8 cellular contexts compared by ENCODE assay signal in genomic region chr1:210360852-210361477, GRCh38. TPM values are rescaled to one million over a fixed set of nuclear protein-coding genes. Genes with fewer than 3 reads are reported as not detected.
DNase-seq lines count a peak whose midpoint lies in the region; ATAC-seq, FAIRE-seq and TF ChIP-seq lines count a peak whose summit lies in the region.

No MANE protein-coding gene starts in this region.

- POLR2A ChIA-PET in AG04450 (lab: Yijun Ruan, JAX): interaction anchor here (0.7 kb wide), 1 partner anchor 521 kb away, joined by 3 read pairs; no protein-coding TSS in a partner anchor

- H3F3A ChIP-seq in smooth muscle cell (ENCODE audit: low read depth): peaks cover 4% of the 10 kb centered on the region

- CTCF ChIA-PET in AG04450 (lab: Charles Lee): interaction anchor here (0.5 to 9.4 kb wide), 63 partner anchors 8 to 1485 kb away, joined by 3 to 223 read pairs (median 4); partner anchors contain the start of gene HHAT

- no peak overlapping the region for H2AFZ ChIP-seq in smooth muscle cell (ENCODE audit: low read depth)

- H3K9ac ChIP-seq in smooth muscle cell (ENCODE audit: low read depth): no peak overlapping the region

- no peaks in the 10 kb centered on the region for H3K4me1 Mint-ChIP-seq in glutamatergic neuron (ENCODE audit: low read depth, unreplicated experiment)
- H3K4me1 Mint-ChIP-seq in natural killer cell treated with Interleukin-12 subunit alpha and Interleukin-12 subunit beta and Interleukin-15 and Interleukin-18, amount 100 ng/mL, for 72 hours (ENCODE audit: low read depth in 2 of 2): no peaks in the 10 kb centered on the region

- H3K27me3 Mint-ChIP-seq in glutamatergic neuron (ENCODE audit: unreplicated experiment): no peaks in the 10 kb centered on the region
- peaks cover 0 to 4% of the 10 kb centered on the region in 2 donors for H3K27me3 Mint-ChIP-seq in natural killer cell treated with Interleukin-12 subunit alpha and Interleukin-12 subunit beta and Interleukin-15 and Interleukin-18, amount 100 ng/mL, for 72 hours

- H3K27me3 ChIP-seq in AG04450 (ENCODE audit: control insufficient read depth, insufficient read depth, low read length) (peaks cover 3% of the 10 kb centered on the region), smooth muscle cell (ENCODE audit: low read depth) (no peaks in the 10 kb centered on the region)

- DNase-seq in AG04450 (ENCODE audit: low read depth, low spot score): peak; percentile 44
- DNase-seq in HTR-8/SVneo (ENCODE audit: insufficient read length, low spot score): peak; percentile 68
- no peak for DNase-seq in glutamatergic neuron
- DNase-seq in smooth muscle cell (lab: John Stamatoyannopoulos, UW; ENCODE audit: unreplicated experiment): no peak
- no peak for DNase-seq in natural killer cell treated with Interleukin-12 subunit alpha and Interleukin-12 subunit beta and Interleukin-15 and Interleukin-18, amount 100 ng/mL, for 72 hours (ENCODE audit: low spot score)

- no peaks in the 10 kb centered on the region for H3K36me3 ChIP-seq in smooth muscle cell (ENCODE audit: low read depth)

- H3K27ac ChIP-seq in AG04450 (ENCODE audit: low read depth, low read length) (no peak overlapping the region), VCaP (no peak overlapping the region), smooth muscle cell (ENCODE audit: low read depth) (no peak overlapping the region)

- H3K9me3 ChIP-seq in AG04450 (ENCODE audit: control insufficient read depth, insufficient read depth, low read length): no peaks in the 10 kb centered on the region
- no peaks in the 10 kb centered on the region for H3K9me3 ChIP-seq in smooth muscle cell (replicated peaks; ENCODE audit: low read depth)

- no peak for FAIRE-seq in HTR-8/SVneo (lab: Jason Lieb, UNC)

- H4K20me1 ChIP-seq in smooth muscle cell (ENCODE audit: low read depth): no peaks in the 10 kb centered on the region

- H3K4me3 Mint-ChIP-seq in glutamatergic neuron (ENCODE audit: unreplicated experiment): no peak overlapping the region
- no peak overlapping the region for H3K4me3 Mint-ChIP-seq in natural killer cell treated with Interleukin-12 subunit alpha and Interleukin-12 subunit beta and Interleukin-15 and Interleukin-18, amount 100 ng/mL, for 72 hours

- 57% methylated on average over 10 of the region's 10 CpGs for WGBS in smooth muscle cell (ENCODE audit: low lambda C conversion rate)

- peaks cover 14% of the 10 kb centered on the region for H3K4me1 ChIP-seq in smooth muscle cell (ENCODE audit: low read depth)

- H3K4me3 ChIP-seq in AG04450 (ENCODE audit: low read depth, low read length) (no peak overlapping the region), GM12875 (ENCODE audit: low read depth, low read length) (no peak overlapping the region), smooth muscle cell (no peak overlapping the region)

- ATAC-seq in HG03521 (IDR thresholded peaks at IDR 0.05; ENCODE audit: unreplicated experiment): no peak
- ATAC-seq in natural killer cell treated with Interleukin-12 subunit alpha and Interleukin-12 subunit beta and Interleukin-15 and Interleukin-18, amount 100 ng/mL, for 72 hours: no peak

- H3K36me3 Mint-ChIP-seq in glutamatergic neuron (ENCODE audit: unreplicated experiment): no peaks in the 10 kb centered on the region
- H3K36me3 Mint-ChIP-seq in natural killer cell treated with Interleukin-12 subunit alpha and Interleukin-12 subunit beta and Interleukin-15 and Interleukin-18, amount 100 ng/mL, for 72 hours: no peaks in the 10 kb centered on the region

- H3K27ac Mint-ChIP-seq in glutamatergic neuron (ENCODE audit: unreplicated experiment): no peak overlapping the region
- H3K27ac Mint-ChIP-seq in natural killer cell treated with Interleukin-12 subunit alpha and Interleukin-12 subunit beta and Interleukin-15 and Interleukin-18, amount 100 ng/mL, for 72 hours: no peak overlapping the region

- peak overlapping the region; percentile 59 for H3K4me2 ChIP-seq in smooth muscle cell

- TF ChIP-seq CTCF in AG04450 (IDR thresholded peaks at IDR 0.05; ENCODE audit: low read depth, low read length): peak; percentile 89
- TF ChIP-seq CTCF in GM12875 (IDR thresholded peaks at IDR 0.05; ENCODE audit: borderline replicate concordance, insufficient read depth, low read depth, low read length): peak; percentile 44; the same call in 1 of the 2 replicates
- peak; percentile 90 for TF ChIP-seq CTCF in VCaP (conservative IDR thresholded peaks at IDR 0.05)
- peak; percentile 39 for TF ChIP-seq CTCF in glutamatergic neuron (IDR thresholded peaks at IDR 0.05; ENCODE audit: partially characterized antibody, unreplicated experiment)
- TF ChIP-seq CTCF in smooth muscle cell (IDR thresholded peaks at IDR 0.05; ENCODE audit: borderline replicate concordance, insufficient read depth, poor library complexity, severe bottlenecking): peak; percentile 61

- H3K79me2 ChIP-seq in smooth muscle cell (ENCODE audit: low read depth): no peaks in the 10 kb centered on the region

- no peaks in the 10 kb centered on the region for H3K9me3 Mint-ChIP-seq in glutamatergic neuron (ENCODE audit: unreplicated experiment)
- H3K9me3 Mint-ChIP-seq in natural killer cell treated with Interleukin-12 subunit alpha and Interleukin-12 subunit beta and Interleukin-15 and Interleukin-18, amount 100 ng/mL, for 72 hours: no peaks in the 10 kb centered on the region

RNA-seq across cellular contexts. Expression of gene HHAT, which starts 32.3 kb away (rescaled TPM):
- polyA plus RNA-seq in AG04450 (2011; rRNA removed): 4.8 and 5.1 TPM in 2 replicates
- polyA minus RNA-seq in AG04450 (2011; rRNA and poly(A)+ RNA removed): 10.3 and 13.7 TPM in 2 replicates
- total RNA-seq in glutamatergic neuron (ENCODE audit: unreplicated experiment): 2.3 TPM
- 9.8 and 11.4 TPM in 2 replicates for total RNA-seq in smooth muscle cell
- polyA plus RNA-seq in smooth muscle cell: 4.6 and 8.8 TPM in 2 replicates
- 1 to 10 TPM in 1 of 2 donors, under 1 TPM in 1; 0.56 to 1.0 TPM for total RNA-seq in natural killer cell treated with Interleukin-12 subunit alpha and Interleukin-12 subunit beta and Interleukin-15 and Interleukin-18, amount 100 ng/mL, for 72 hours

Comparison
In these comparisons a context has a peak if more than half of its experiments do, and no peak if none do; other contexts are left out.
1. DNase-seq: peak in AG04450 (single experiment) and HTR-8/SVneo (single experiment); none in glutamatergic neuron (single experiment), smooth muscle cell (single experiment) and natural killer cell treated with Interleukin-12 subunit alpha and Interleukin-12 subunit beta and Interleukin-15 and Interleukin-18, amount 100 ng/mL, for 72 hours (single experiment).
2. CTCF ChIP-seq: peak in every context shown above with its lines; median percentile 90 in VCaP; 89 in AG04450; 61 in smooth muscle cell; 44 in GM12875; 39 in glutamatergic neuron.